Comparison of ENCODE assay signal across 26 cellular contexts in genomic region chr15:57950381-57950946, GRCh38.
A peak's percentile ranks its signal among the peaks of the same experiment; 100 is the strongest.
DNase-seq lines count a peak whose midpoint lies in the region; ATAC-seq and TF ChIP-seq lines count a peak whose summit lies in the region.
"Had no signal": no experiment of that assay in that cellular context is flagged by ENCODE, and none has a peak within 500 bp of the region (broad histone marks: within the 10 kb centered on the region; RNA-seq: fewer than 3 reads in every experiment).

No MANE protein-coding gene starts in this region.

- no peaks in the 10 kb centered on the region for H4K20me1 ChIP-seq in HCT116 (ENCODE audit: insufficient read depth)

- H3K79me2 ChIP-seq in HCT116 (ENCODE audit: insufficient read depth, low read length) = no peaks in the 10 kb centered on the region
- H3K79me2 ChIP-seq in trophoblast cell (ENCODE audit: control insufficient read depth, insufficient read depth, low read length, poor library complexity) = no peaks in the 10 kb centered on the region

- H3K14ac ChIP-seq in trophoblast cell (ENCODE audit: low read length) = no peak overlapping the region

- no peak overlapping the region for H3K18ac ChIP-seq in trophoblast cell (ENCODE audit: low read length)

- no peak overlapping the region for H2BK5ac ChIP-seq in trophoblast cell (ENCODE audit: low read depth, low read length, poor library complexity)

- H3K9me3 ChIP-seq in HCT116 (ENCODE audit: control insufficient read depth in 1 of 2, insufficient read depth in 1 of 2, low read depth in 1 of 2, low read length in 2 of 2) (no peaks in the 10 kb centered on the region), trophoblast cell (ENCODE audit: insufficient read depth, low read depth, low read length) (peaks cover 3% of the 10 kb centered on the region)
- H3K9me3 ChIP-seq: adrenal gland, body of pancreas, left ventricle myocardium inferior, Peyer's patch, tibial nerve had no signal

- no peaks in the 10 kb centered on the region for H3K36me3 ChIP-seq in HCT116 (ENCODE audit: control insufficient read depth in 1 of 2, insufficient read depth in 2 of 2, low read length in 2 of 2)
- H3K36me3 ChIP-seq in trophoblast cell (ENCODE audit: control insufficient read depth in 1 of 2, insufficient read depth in 2 of 2, low read length in 2 of 2) = no peaks in the 10 kb centered on the region
- H3K36me3 ChIP-seq: adrenal gland, left ventricle myocardium inferior, Peyer's patch, tibial nerve had no signal

- no peak overlapping the region for H2BK12ac ChIP-seq in trophoblast cell (ENCODE audit: low read length)

- H3K79me1 ChIP-seq in trophoblast cell (ENCODE audit: low read length) = no peaks in the 10 kb centered on the region

- H3K9ac ChIP-seq in HCT116 (ENCODE audit: low read length) (no peak overlapping the region), trophoblast cell (ENCODE audit: low read length) (no peak overlapping the region)
- H3K9ac ChIP-seq: GM23248 had no signal

- H3K9me2 ChIP-seq in HCT116 (ENCODE audit: insufficient read depth) = no peaks in the 10 kb centered on the region

- H2AFZ ChIP-seq in HCT116 (ENCODE audit: low read depth, low read length, poor library complexity, severe bottlenecking) = no peak overlapping the region
- no peak overlapping the region for H2AFZ ChIP-seq in trophoblast cell (ENCODE audit: insufficient read depth, low read length, poor library complexity)
- H2AFZ ChIP-seq: GM23248 had no signal

- no peak overlapping the region for H3K4ac ChIP-seq in trophoblast cell (ENCODE audit: low read depth, low read length)

- no peak overlapping the region for H2AK5ac ChIP-seq in trophoblast cell (ENCODE audit: low read length)

- H3K27me3 ChIP-seq in HCT116 (ENCODE audit: insufficient read depth, low read length) = no peaks in the 10 kb centered on the region
- H3K27me3 ChIP-seq in trophoblast cell (ENCODE audit: insufficient read depth, low read length) = no peaks in the 10 kb centered on the region
- H3K27me3 ChIP-seq: adrenal gland, body of pancreas, Peyer's patch had no signal

- intact Hi-C loops in HCT116 (cut with micrococcal nuclease) = no loop called here

- RAD21 ChIA-PET in HCT116 (lab: Charles Lee; ENCODE audit: low non-redundant PET in 1 of 2, low total read pairs in 2 of 2, uncharacterized antibody in 2 of 2, unreplicated experiment in 2 of 2) = no interaction called here

- no peak for TF ChIP-seq CTCF in HCT116 (IDR thresholded peaks at IDR 0.05 in 2 of 3, conservative IDR thresholded peaks at IDR 0.05 in 1 of 3; ENCODE audit: borderline replicate concordance in 1 of 3, insufficient read depth in 1 of 3, low read depth in 2 of 3, low read length in 2 of 3)

- no CpG with 5 or more reads among the region's 8 CpGs for WGBS in trophoblast cell (ENCODE audit: extremely low coverage, insufficient coverage, insufficient read length)

- BruUV-seq in HCT116 (replicated peaks; lab: Mats Ljungman, UMichigan) = no TSS peak

- CTCF ChIA-PET in HCT116 (lab: Charles Lee) = no interaction called here
- CTCF ChIA-PET in HEK293T (lab: Yijun Ruan, JAX) = no interaction called here

- H3K4me1 ChIP-seq in HCT116 (ENCODE audit: control insufficient read depth in 1 of 2, insufficient read depth in 2 of 2, low read length in 2 of 2) = no peaks in the 10 kb centered on the region
- H3K4me1 ChIP-seq in trophoblast cell (ENCODE audit: control insufficient read depth in 1 of 2, insufficient read depth in 2 of 2, low read length in 2 of 2) = no peaks in the 10 kb centered on the region
- H3K4me1 ChIP-seq: adrenal gland, body of pancreas, Peyer's patch had no signal

- no peak overlapping the region for H4K91ac ChIP-seq in trophoblast cell (ENCODE audit: low read depth, low read length)

- H3K27ac ChIP-seq in HCT116 (ENCODE audit: low read depth, low read length) (no peak overlapping the region), trophoblast cell (ENCODE audit: low read depth, low read length) (no peak overlapping the region)
- H3K27ac ChIP-seq: adrenal gland, body of pancreas, dorsolateral prefrontal cortex, GM23248, left ventricle myocardium inferior, Peyer's patch, tibial nerve had no signal

- no peak overlapping the region for H4K12ac ChIP-seq in trophoblast cell (ENCODE audit: low read depth, low read length)

- POLR2A ChIA-PET in HCT116 (lab: Charles Lee) = no interaction called here
- POLR2A ChIA-PET in HEK293T (lab: Yijun Ruan, JAX) = no interaction called here

- no peak overlapping the region for H4K8ac ChIP-seq in trophoblast cell (ENCODE audit: low read depth, low read length)

- DNase-seq in HCT116 (ENCODE audit: low read depth, low spot score) = peak; percentile 31
- peak; percentile 54 for DNase-seq in NCI-H460 (ENCODE audit: extremely low read depth, low read depth)
- peak; percentile 5 to 62 for DNase-seq in erythroblast (lab: John Stamatoyannopoulos, UW)
- DNase-seq in trophoblast cell = peak; percentile 15 to 66
- DNase-seq in HEK293T (ENCODE audit: extremely low spot score) = no peak
- no peak for DNase-seq in NCI-H146 (lab: John Stamatoyannopoulos, UW)
- DNase-seq: activated B cell treated with CpG ODN at 0.5 μM for 24 hours; activated naive CD4-positive, alpha-beta T cell; activated T-cell treated with anti-CD3 and anti-CD28 coated beads, Interleukin-2, amount 50 U/mL, for 72 hours; adrenal gland; body of pancreas; C1 segment of cervical spinal cord; dorsolateral prefrontal cortex; GM23248; KG1; left ventricle myocardium inferior; naive thymus-derived CD8-positive, alpha-beta T cell; NCI-H1417 treated with DMSO at 0.1 percent for 48 hours; NCI-H2107; NCI-H524 treated with DMSO at 0.1 percent for 48 hours; Peyer's patch; right cardiac atrium; SHP77 treated with DMSO at 0.1 percent for 48 hours; stimulated activated CD4-positive, alpha-beta T cell treated with anti-CD3 and anti-CD28 coated beads, Interleukin-2, amount 100 ng/mL, for 24 hours had no signal

- H3K4me3 ChIP-seq in HCT116 (replicated peaks in 1 of 2; ENCODE audit: low read depth in 1 of 2, low read length in 2 of 2) (no peak overlapping the region), trophoblast cell (ENCODE audit: low read depth, low read length) (no peak overlapping the region)
- H3K4me3 ChIP-seq: adrenal gland, body of pancreas, dorsolateral prefrontal cortex, GM23248, left ventricle myocardium inferior, Peyer's patch, tibial nerve had no signal

- no peak for TF ChIP-seq POLR2A in HCT116 (IDR thresholded peaks at IDR 0.05; ENCODE audit: borderline replicate concordance, extremely low read depth, insufficient read depth, insufficient read length)
- no peak for TF ChIP-seq POLR2A in erythroblast (IDR thresholded peaks at IDR 0.05; ENCODE audit: low read length)

- no peak overlapping the region for H3K23ac ChIP-seq in trophoblast cell (ENCODE audit: low read length)

- ATAC-seq in HCT116 (no peak), HG03095 (IDR thresholded peaks at IDR 0.05; ENCODE audit: unreplicated experiment) (no peak)
- ATAC-seq: activated T-cell treated with anti-CD3 and anti-CD28 coated beads, Interleukin-2, amount 50 U/mL, for 72 hours; body of pancreas; naive thymus-derived CD8-positive, alpha-beta T cell; right cardiac atrium had no signal

- H2BK120ac ChIP-seq in trophoblast cell (ENCODE audit: insufficient read depth, low read length, poor library complexity) = no peak overlapping the region

- no peak overlapping the region for H3K4me2 ChIP-seq in HCT116 (ENCODE audit: low read length)
- no peak overlapping the region for H3K4me2 ChIP-seq in trophoblast cell (ENCODE audit: low read length)

- TF ChIP-seq RAD21 in HCT116 (IDR thresholded peaks at IDR 0.05; ENCODE audit: low read depth) = no peak

TF ChIP-seq in HCT116, 20 proteins besides CTCF, POLR2A, EP300 and RAD21:
- TF ChIP-seq EGR1 (IDR thresholded peaks at IDR 0.05; ENCODE audit: low read depth) = no peak
- 0 out of 2 replicates have a peak, but pooled peaks have one; percentile 15 for TF ChIP-seq POLR2AphosphoS5 (IDR thresholded peaks at IDR 0.05; ENCODE audit: low read depth, low read length)
- TF ChIP-seq CEBPB (IDR thresholded peaks at IDR 0.05; ENCODE audit: low read depth) = peak; percentile 86
- no peak for TF ChIP-seq FOSL1 (IDR thresholded peaks at IDR 0.05; ENCODE audit: low read depth)
TF ChIP-seq in HCT116: peak in this region for 2.

TF ChIP-seq in HEK293T, 16 proteins besides CTCF, POLR2A, EP300 and RAD21:
- TF ChIP-seq ELF4 (IDR thresholded peaks at IDR 0.05) (no peak), ZNF384 (IDR thresholded peaks at IDR 0.05) (no peak), HDGF (IDR thresholded peaks at IDR 0.05; ENCODE audit: borderline replicate concordance) (no peak)

Comparison
In these comparisons a context has a peak if more than half of its experiments do, and no peak if none do; other contexts are left out.
1. DNase-seq: peak in HCT116 (single experiment), NCI-H460 (single experiment), erythroblast (2 of 2) and trophoblast cell (2 of 2); none in HEK293T (single experiment) and NCI-H146 (single experiment).